8 cellular contexts compared by ENCODE assay signal in the genomic region with DNA sequence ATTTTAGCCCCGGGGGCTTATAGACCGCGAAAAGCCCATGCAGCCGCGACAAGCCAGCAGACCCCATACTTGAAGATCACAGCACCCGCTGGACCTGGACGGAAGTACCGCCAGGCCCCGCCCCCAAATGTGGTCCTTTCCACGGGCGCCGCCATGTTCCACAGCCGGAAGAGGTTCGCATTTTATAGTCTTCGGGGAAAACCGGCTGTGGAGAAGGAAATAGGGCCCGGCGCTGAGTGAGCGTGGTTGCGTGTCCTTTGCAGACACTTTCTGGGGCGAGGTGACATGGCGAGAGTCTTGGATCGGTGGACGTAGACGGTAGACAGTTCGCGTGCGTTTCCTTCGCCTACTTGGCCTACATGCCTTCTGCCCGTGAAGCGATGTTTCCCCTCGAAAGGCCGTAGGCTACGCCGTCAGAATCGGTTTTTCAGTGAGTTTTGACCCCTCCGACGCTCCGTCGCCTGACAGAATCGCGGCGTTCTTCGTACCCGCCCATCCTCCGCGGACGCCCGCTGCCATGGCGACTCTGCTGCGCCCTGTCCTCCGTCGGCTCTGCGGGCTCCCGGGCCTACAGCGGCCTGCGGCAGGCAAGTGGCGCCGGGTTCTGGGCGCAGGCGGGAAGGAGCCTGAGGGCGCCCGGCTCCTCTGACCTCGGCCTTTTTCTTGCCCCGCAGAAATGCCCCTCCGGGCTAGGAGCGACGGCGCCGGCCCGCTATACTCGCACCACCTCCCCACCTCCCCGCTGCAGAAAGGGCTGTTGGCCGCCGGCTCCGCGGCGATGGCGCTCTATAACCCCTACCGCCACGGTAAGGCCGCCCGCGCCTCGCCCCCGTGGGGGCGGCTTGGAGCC.
DNase-seq lines count a peak whose midpoint lies in the region; ATAC-seq lines count a peak whose summit lies in the region.

TSS of gene COQ4 (plus strand) at position 498 of the 850 bp plus-strand sequence. CDS start at position 518, 20 bp downstream.
TSS of gene TRUB2 (minus strand) at position 106 of the 850 bp plus-strand sequence. CDS start at position 67, 39 bp downstream.

- DNase-seq in NCI-H2081 treated with DMSO at 0.1 percent for 48 hours (lab: John Stamatoyannopoulos, UW) (peak; percentile 69), T1000 (lab: John Stamatoyannopoulos, UW) (peak; percentile 83), astrocyte of the hippocampus (ENCODE audit: low read depth, low spot score) (peak; percentile 97), hippocampal formation (lab: John Stamatoyannopoulos, UW) (peak; percentile 96 to 97), retina (peak; percentile 99), cortex of kidney (lab: John Stamatoyannopoulos, UW) (no peak)

- ATAC-seq in GM18517 (IDR thresholded peaks at IDR 0.05; ENCODE audit: unreplicated experiment) (peak; percentile 72), HG03039 (IDR thresholded peaks at IDR 0.05; ENCODE audit: unreplicated experiment) (peak; percentile 69)
